Comparison of ENCODE assay signal across 7 cellular contexts in genomic region chr3:69058180-69058946, GRCh38. TPM values are rescaled to one million over a fixed set of nuclear protein-coding genes. Genes with fewer than 3 reads are reported as not detected.
DNase-seq lines count a peak whose midpoint lies in the region; ATAC-seq and TF ChIP-seq lines count a peak whose summit lies in the region.

No MANE protein-coding gene starts in this region.

- H3K27ac Mint-ChIP-seq in natural killer cell: peak overlapping the region; percentile 90

- no peak for TF ChIP-seq CTCF in NB4 (IDR thresholded peaks at IDR 0.05; ENCODE audit: low read depth, low read length)
- no peak for TF ChIP-seq CTCF in natural killer cell (IDR thresholded peaks at IDR 0.05)

- H3K4me3 ChIP-seq in NB4 (ENCODE audit: low read depth, low read length): no peak overlapping the region

- H3K4me1 Mint-ChIP-seq in natural killer cell: peaks cover 17 to 20% of the 10 kb centered on the region in 2 donors

- no peaks in the 10 kb centered on the region for H3K9me3 Mint-ChIP-seq in natural killer cell

- ATAC-seq in GM18909 (IDR thresholded peaks at IDR 0.05; ENCODE audit: poor library complexity, unreplicated experiment) (peak; percentile 99), HG02678 (IDR thresholded peaks at IDR 0.05; ENCODE audit: unreplicated experiment) (peak; percentile 98), natural killer cell (peak; percentile 92 to 96 (median 94))

- no peaks in the 10 kb centered on the region for H3K27me3 Mint-ChIP-seq in natural killer cell (ENCODE audit: low read depth in 2 of 2)

- DNase-seq in NB4 (ENCODE audit: low read depth) (peak; percentile 50), natural killer cell (no peak), NCI-H1105 (lab: John Stamatoyannopoulos, UW) (no peak), ureter (ENCODE audit: low spot score) (no peak), dedifferentiated amniotic fluid mesenchymal stem cell (ENCODE audit: extremely low spot score) (no peak)

- TF ChIP-seq POLR2A in NB4 (IDR thresholded peaks at IDR 0.05; ENCODE audit: extremely low read depth, insufficient read length): no peak

- intact Hi-C loops in natural killer cell (cut with micrococcal nuclease): no loop called here

- peak overlapping the region; percentile 25 for H3K4me3 Mint-ChIP-seq in natural killer cell

- peaks cover 33% of the 10 kb centered on the region for H3K36me3 Mint-ChIP-seq in natural killer cell

RNA-seq across cellular contexts. Expression of gene TMF1, which starts 6.2 kb away (rescaled TPM):
- total RNA-seq in natural killer cell: 100 to 1,000 TPM in 1 of 3 donors, 10 to 100 TPM in 2; 76.9 to 110 (median 85.5) TPM
- 39.1 TPM for total RNA-seq in ureter

RNA-seq across cellular contexts. Expression of gene UBA3, which starts 21.8 kb away (rescaled TPM):
- total RNA-seq in natural killer cell: 10 to 100 TPM; 72.0 to 87.7 (median 72.8) TPM
- 72.4 TPM for total RNA-seq in ureter

RNA-seq across cellular contexts. Expression of gene ARL6IP5, which starts 26.4 kb away (rescaled TPM):
- total RNA-seq in natural killer cell: 100 to 1,000 TPM in 2 of 3 donors, 10 to 100 TPM in 1; 98.1 to 132 (median 105) TPM
- total RNA-seq in ureter: 106 TPM

RNA-seq across cellular contexts. Expression of gene EOGT, which starts 44.9 kb away (rescaled TPM):
- total RNA-seq in natural killer cell (10 to 100 TPM in 2 of 3 donors, 1 to 10 TPM in 1; 8.4 to 11.6 (median 10.8) TPM), ureter (81.0 TPM)
